In the genomic region with DNA sequence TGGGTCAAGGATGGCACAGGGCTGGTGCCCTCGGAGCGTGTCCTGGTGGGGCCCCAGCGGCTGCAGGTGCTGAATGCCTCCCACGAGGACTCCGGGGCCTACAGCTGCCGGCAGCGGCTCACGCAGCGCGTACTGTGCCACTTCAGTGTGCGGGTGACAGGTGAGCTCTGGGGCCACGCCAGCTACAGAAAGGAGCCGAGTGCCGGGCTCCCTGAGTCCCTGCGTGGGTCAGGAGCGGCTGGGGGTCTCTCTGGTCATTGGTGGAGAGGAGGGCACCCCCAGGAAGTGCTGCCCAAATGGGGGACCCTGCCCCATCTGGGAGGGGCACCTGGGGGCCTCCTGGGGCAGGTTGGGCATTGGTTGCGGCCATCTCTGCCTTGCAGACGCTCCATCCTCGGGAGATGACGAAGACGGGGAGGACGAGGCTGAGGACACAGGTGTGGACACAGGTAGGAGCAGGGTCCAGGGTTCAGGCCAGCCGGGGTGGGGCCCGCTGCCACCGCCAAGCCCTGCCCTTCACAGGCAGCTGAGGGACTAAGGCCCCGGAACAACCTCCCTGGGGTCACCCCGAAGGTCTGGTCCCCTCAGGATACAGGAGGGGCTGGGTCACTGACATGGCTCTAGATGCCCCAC, we compare ENCODE assay signal across 25 cellular contexts. TPM values are rescaled to one million over a fixed set of nuclear protein-coding genes. Genes with fewer than 3 reads are reported as not detected.
DNase-seq lines count a peak whose midpoint lies in the region; ATAC-seq, FAIRE-seq and TF ChIP-seq lines count a peak whose summit lies in the region.
"Had no signal": no experiment of that assay in that cellular context is flagged by ENCODE, and none has a peak within 500 bp of the region (broad histone marks: within the 10 kb centered on the region; RNA-seq: fewer than 3 reads in every experiment).

No MANE protein-coding gene starts in this region.

- no peaks in the 10 kb centered on the region for H3K9me3 ChIP-seq in HepG2 (ENCODE audit: low read length)
- H3K9me3 ChIP-seq in right lobe of liver, result no peaks in the 10 kb centered on the region
- H3K9me3 ChIP-seq in body of pancreas, result no peaks in the 10 kb centered on the region
- H3K9me3 ChIP-seq in mucosa of descending colon, result no peaks in the 10 kb centered on the region
- H3K9me3 ChIP-seq in aorta (ENCODE audit: control insufficient read depth, low read length), result no peaks in the 10 kb centered on the region
- H3K9me3 ChIP-seq: A549, SJCRH30 had no signal

- TF ChIP-seq CTCF in HepG2 (CRISPR knock-in tag; IDR thresholded peaks at IDR 0.05) (no peak), right lobe of liver (IDR thresholded peaks at IDR 0.05) (no peak), body of pancreas (IDR thresholded peaks at IDR 0.05) (no peak), mucosa of descending colon (IDR thresholded peaks at IDR 0.05) (no peak)

- TF ChIP-seq POLR2A in HepG2 (IDR thresholded peaks at IDR 0.05; ENCODE audit: insufficient read depth in 1 of 2, low read depth in 2 of 2, low read length in 2 of 2), result no peak
- TF ChIP-seq POLR2A in right lobe of liver (IDR thresholded peaks at IDR 0.05), result no peak
- no peak for TF ChIP-seq POLR2A in body of pancreas (IDR thresholded peaks at IDR 0.05)

- H3K4me2 ChIP-seq in HepG2 (ENCODE audit: low read depth, low read length), result no peak overlapping the region
- H3K4me2 ChIP-seq: A549 had no signal

- no peak overlapping the region for H2AFZ ChIP-seq in HepG2 (ENCODE audit: low read length)

- H3K36me3 ChIP-seq in HepG2 (replicated peaks in 1 of 2; ENCODE audit: control insufficient read depth in 1 of 2, insufficient read depth in 2 of 2, low read length in 2 of 2), result peaks cover 24 to 48% of the 10 kb centered on the region in 2 experiments; a peak in 4 of 5 replicates
- H3K36me3 ChIP-seq in right lobe of liver, result peaks cover 0 to 6% (median 0%) of the 10 kb centered on the region in 4 donors
- no peaks in the 10 kb centered on the region for H3K36me3 ChIP-seq in body of pancreas (replicated peaks in 1 of 2; ENCODE audit: insufficient read depth in 1 of 2, low read depth in 2 of 2)
- H3K36me3 ChIP-seq in mucosa of descending colon (ENCODE audit: low read depth), result no peaks in the 10 kb centered on the region
- no peaks in the 10 kb centered on the region for H3K36me3 ChIP-seq in aorta (ENCODE audit: control insufficient read depth in 1 of 2, insufficient read depth in 2 of 2, low read length in 1 of 2)
- H3K36me3 ChIP-seq: SJCRH30 had no signal

- DNase-seq in HepG2 (ENCODE audit: low spot score) (no peak), right lobe of liver (no peak), body of pancreas (no peak), mucosa of descending colon (peak in 2 of 3 donors; percentile 63 to 72), aorta (no peak), NK-92 (lab: John Stamatoyannopoulos, UW; ENCODE audit: unreplicated experiment) (no peak)
- no peak for DNase-seq in activated CD4-positive, alpha-beta memory T cell treated with anti-CD3 and anti-CD28 coated beads for 36 hours
- DNase-seq: AML-193; CD8-positive, alpha-beta T cell; DMS 273 treated with DMSO at 0.1 percent for 48 hours; DND-41; IMR-90; KG1; MM.1S; NCI-H2029; NCI-H2227 treated with DMSO at 0.1 percent for 48 hours; NCI-H526 treated with DMSO at 0.1 percent for 48 hours; SJCRH30 had no signal

- in situ Hi-C loops in HepG2 (cut with HindIII; ENCODE audit: extremely low pct_ligation_motif_present, low pct_unique_long_range_greater_than_20kb), result no loop called here

- H3K27ac ChIP-seq in HepG2 (ENCODE audit: extremely low read length, insufficient read depth, low read length) (peak overlapping the region; percentile 92), right lobe of liver (no peak overlapping the region), body of pancreas (peak overlapping the region in 3 of 4 donors; percentile 44 to 72 (median 44)), aorta (ENCODE audit: low read depth in 1 of 2, low read length in 2 of 2) (no peak overlapping the region)
- H3K27ac ChIP-seq: A549, C4-2B, SJCRH30 had no signal

- no TSS peak for BruUV-seq in HepG2 (replicated peaks; lab: Mats Ljungman, UMichigan)

- H3K27me3 ChIP-seq in HepG2 (ENCODE audit: control insufficient read depth in 1 of 2, insufficient read depth in 2 of 2, low read length in 2 of 2), result no peaks in the 10 kb centered on the region
- H3K27me3 ChIP-seq in right lobe of liver, result no peaks in the 10 kb centered on the region
- peaks cover 0 to 2% of the 10 kb centered on the region in 2 donors for H3K27me3 ChIP-seq in body of pancreas
- H3K27me3 ChIP-seq in aorta (ENCODE audit: control insufficient read depth in 1 of 2, insufficient read depth in 2 of 2, low read length in 1 of 2), result no peaks in the 10 kb centered on the region

- H3K4me1 ChIP-seq in HepG2 (ENCODE audit: insufficient read depth, low read length), result peaks cover 74% of the 10 kb centered on the region
- H3K4me1 ChIP-seq in right lobe of liver, result peaks cover 0 to 33% (median 15%) of the 10 kb centered on the region in 4 donors
- H3K4me1 ChIP-seq in body of pancreas, result peaks cover 67% of the 10 kb centered on the region
- H3K4me1 ChIP-seq in mucosa of descending colon (ENCODE audit: low read depth), result peaks cover 18% of the 10 kb centered on the region
- no peaks in the 10 kb centered on the region for H3K4me1 ChIP-seq in aorta (ENCODE audit: control insufficient read depth in 1 of 2, insufficient read depth in 2 of 2, low read length in 2 of 2)
- H3K4me1 ChIP-seq: SJCRH30 had no signal

- H3K27me3 Mint-ChIP-seq in activated CD4-positive, alpha-beta memory T cell treated with anti-CD3 and anti-CD28 coated beads for 36 hours, result peaks cover 13% of the 10 kb centered on the region

- TF ChIP-seq RAD21 in HepG2 (CRISPR knock-in tag; IDR thresholded peaks at IDR 0.05), result no peak

- ATAC-seq in HepG2, result no peak
- ATAC-seq in right lobe of liver, result no peak
- ATAC-seq in body of pancreas, result no peak
- ATAC-seq in mucosa of descending colon, result peak; percentile 65
- no peak for ATAC-seq in aorta (ENCODE audit: low FRiP score)
- ATAC-seq: A549; CD8-positive, alpha-beta T cell; HCT116; Right ventricle myocardium inferior; SK-N-SH treated with all-trans-retinoic acid at 6 μM for 48 hours had no signal

- WGBS in HepG2 (ENCODE audit: low lambda C conversion rate), result 96% methylated on average over 8 of the region's 27 CpGs
- no CpG with 5 or more reads among the region's 27 CpGs for WGBS in right lobe of liver (ENCODE audit: insufficient coverage, low coverage, low lambda C conversion rate, missing lambda C conversion rate)
- WGBS in body of pancreas, 2 donors, result 62% methylated on average over 26 of the region's 27 CpGs; no CpG with 5 or more reads in 1 of the 2 donors
- 95 to 97% methylated on average over 24 to 27 of the region's 27 CpGs for WGBS in aorta, 2 donors

- no peaks in the 10 kb centered on the region for H3K4me1 Mint-ChIP-seq in activated CD4-positive, alpha-beta memory T cell treated with anti-CD3 and anti-CD28 coated beads for 36 hours (ENCODE audit: low read depth)

- peaks cover 53% of the 10 kb centered on the region for H3K79me2 ChIP-seq in HepG2 (ENCODE audit: insufficient read depth, low read length)

- H4K20me1 ChIP-seq in HepG2 (ENCODE audit: insufficient read depth, low read length), result peaks cover 27% of the 10 kb centered on the region

- H3K27ac Mint-ChIP-seq in activated CD4-positive, alpha-beta memory T cell treated with anti-CD3 and anti-CD28 coated beads for 36 hours, result no peak overlapping the region
- H3K27ac Mint-ChIP-seq: CD8-positive, alpha-beta T cell had no signal

- no peaks in the 10 kb centered on the region for H3K9me3 Mint-ChIP-seq in activated CD4-positive, alpha-beta memory T cell treated with anti-CD3 and anti-CD28 coated beads for 36 hours
- H3K9me3 Mint-ChIP-seq: CD8-positive, alpha-beta T cell had no signal

- H3K4me3 ChIP-seq in HepG2 (replicated peaks in 1 of 3; ENCODE audit: insufficient read depth in 1 of 3, low read depth in 2 of 3, low read length in 3 of 3) (0 out of 6 replicates have a peak overlapping the region, but pooled peaks of 1 of the 3 experiments have one; percentile 16), right lobe of liver (no peak overlapping the region), body of pancreas (no peak overlapping the region), mucosa of descending colon (no peak overlapping the region), aorta (ENCODE audit: low read length in 2 of 2) (no peak overlapping the region)
- H3K4me3 ChIP-seq: A549, SJCRH30 had no signal

- CTCF ChIA-PET in HepG2 (lab: Yijun Ruan, JAX; ENCODE audit: low intra/inter-chr PET ratio, low total read pairs), result no interaction called here
- CTCF ChIA-PET in activated CD4-positive, alpha-beta memory T cell treated with anti-CD3 and anti-CD28 coated beads for 36 hours (lab: Charles Lee), result interaction anchor here (0.8 kb wide), 1 partner anchor 11 kb away, joined by 3 read pairs; no protein-coding TSS in a partner anchor

- H3K4me3 Mint-ChIP-seq in activated CD4-positive, alpha-beta memory T cell treated with anti-CD3 and anti-CD28 coated beads for 36 hours, result no peak overlapping the region
- H3K4me3 Mint-ChIP-seq: CD8-positive, alpha-beta T cell had no signal

- TF ChIP-seq EP300 in HepG2 (IDR thresholded peaks at IDR 0.05; ENCODE audit: low read depth in 2 of 2, low read length in 2 of 2), result no peak
- no peak for TF ChIP-seq EP300 in HepG2 (CRISPR knock-in tag; IDR thresholded peaks at IDR 0.05; ENCODE audit: borderline replicate concordance)

- no peak for FAIRE-seq in HepG2 (lab: Jason Lieb, UNC)
- FAIRE-seq: A549, GM12892, GM19239 had no signal

- no peak overlapping the region for H3K9ac ChIP-seq in HepG2 (ENCODE audit: insufficient read depth, low read depth, low read length)

- no peaks in the 10 kb centered on the region for H3K36me3 Mint-ChIP-seq in activated CD4-positive, alpha-beta memory T cell treated with anti-CD3 and anti-CD28 coated beads for 36 hours
- H3K36me3 Mint-ChIP-seq: CD8-positive, alpha-beta T cell had no signal

- intact Hi-C loops in HepG2 (cut with micrococcal nuclease; ENCODE audit: unreplicated experiment), result loop anchor here (5.0 kb wide), 1 partner anchor 52 kb away; no protein-coding TSS in a partner anchor
- intact Hi-C loops in right lobe of liver (cut with DNase I), result no loop called here
- intact Hi-C loops in body of pancreas (cut with DNase I), result no loop called here
- intact Hi-C loops in mucosa of descending colon (cut with DNase I, micrococcal nuclease), result no loop called here
- intact Hi-C loops in activated CD4-positive, alpha-beta memory T cell treated with anti-CD3 and anti-CD28 coated beads for 36 hours (cut with micrococcal nuclease), result no loop called here
- intact Hi-C loops in aorta (cut with DNase I), result no loop called here

- POLR2A ChIA-PET in HepG2 (lab: Yijun Ruan, JAX), result interaction anchor here (0.9 to 28.6 kb wide), 5 partner anchors 8 to 64 kb away, joined by 3 to 1258 read pairs (median 8); no protein-coding TSS in a partner anchor
- POLR2A ChIA-PET in activated CD4-positive, alpha-beta memory T cell treated with anti-CD3 and anti-CD28 coated beads for 36 hours (lab: Charles Lee), result no interaction called here

RNA-seq across cellular contexts. Expression of a gene that starts 6.4 kb away (rescaled TPM):
- total RNA-seq in HepG2 (2016; rRNA removed; fragmentation: Illumina TruSeq; extraction: Trizol), result 40.2 and 103 TPM in 2 replicates
- total RNA-seq in HepG2 (2016; cell fraction: cytosol; rRNA removed; fragmentation: Illumina TruSeq; extraction: Trizol; ENCODE audit: low read depth), result 18.3 and 22.4 TPM in 2 replicates
- 38.7 and 106 TPM in 2 replicates for total RNA-seq in HepG2 (2016; cell fraction: insoluble cytoplasmic fraction; rRNA removed; fragmentation: Illumina TruSeq; extraction: Trizol)
- total RNA-seq in HepG2 (2016; cell fraction: membrane; rRNA removed; fragmentation: Illumina TruSeq; extraction: Trizol), result 39.4 and 45.4 TPM in 2 replicates
- 114 and 144 TPM in 2 replicates for total RNA-seq in HepG2 (2016; cell fraction: nucleus; rRNA removed; fragmentation: Illumina TruSeq; extraction: Trizol)
- 109 and 159 TPM in 2 replicates for polyA plus RNA-seq in HepG2 (2011; rRNA removed)
- 87.8 and 132 TPM in 2 replicates for polyA plus RNA-seq in HepG2 (2011; cell fraction: cytosol; rRNA removed)
- polyA plus RNA-seq in HepG2 (2011; cell fraction: nucleus; rRNA removed), result 914 and 1,354 TPM in 2 replicates
- polyA plus RNA-seq in HepG2 (2012), result 127 and 140 TPM in 2 replicates
- 6.7 and 7.6 TPM in 2 replicates for polyA plus RNA-seq in HepG2 (2016; cell fraction: cytosol; fragmentation: Illumina TruSeq; extraction: Trizol; ENCODE audit: low read depth)
- polyA plus RNA-seq in HepG2 (2016; cell fraction: insoluble cytoplasmic fraction; fragmentation: Illumina TruSeq; extraction: Trizol; ENCODE audit: low read depth), result 36.5 and 42.1 TPM in 2 replicates
- 24.3 and 24.6 TPM in 2 replicates for polyA plus RNA-seq in HepG2 (2016; cell fraction: membrane; fragmentation: Illumina TruSeq; extraction: Trizol; ENCODE audit: low read depth)
- 393 and 407 TPM in 2 replicates for polyA plus RNA-seq in HepG2 (2016; cell fraction: nucleus; fragmentation: Illumina TruSeq; extraction: Trizol; ENCODE audit: insufficient read depth, low read depth)
- 7.3 and 222 TPM in 2 replicates for polyA minus RNA-seq in HepG2 (2011; rRNA and poly(A)+ RNA removed; ENCODE audit: low replicate concordance)
- 97.8 and 100 TPM in 2 replicates for polyA minus RNA-seq in HepG2 (2011; cell fraction: cytosol; rRNA and poly(A)+ RNA removed)
- polyA minus RNA-seq in HepG2 (2011; cell fraction: nucleus; rRNA and poly(A)+ RNA removed), result 130 and 153 TPM in 2 replicates
- total RNA-seq in right lobe of liver, result 10 to 100 TPM; 14.3 to 30.0 (median 25.7) TPM
- total RNA-seq in body of pancreas, result 100 to 1,000 TPM; 114 to 196 TPM
- total RNA-seq in mucosa of descending colon, result 10 to 100 TPM; 25.5 to 79.1 (median 31.2) TPM
- total RNA-seq in activated CD4-positive, alpha-beta memory T cell treated with anti-CD3 and anti-CD28 coated beads for 36 hours, result under 1 TPM; 0.21 to 0.27 TPM
- 1 to 10 TPM; 1.2 to 4.0 TPM for total RNA-seq in aorta
- polyA plus RNA-seq in aorta, result 1 to 10 TPM; 1.0 to 2.4 TPM
- total RNA-seq: CD8-positive, alpha-beta T cell had no signal

RNA-seq across cellular contexts. Expression of a gene that starts 56.5 kb away (rescaled TPM):
- total RNA-seq in HepG2 (2016; rRNA removed; fragmentation: Illumina TruSeq; extraction: Trizol), result 29.4 and 41.6 TPM in 2 replicates
- 5.3 and 7.1 TPM in 2 replicates for total RNA-seq in HepG2 (2016; cell fraction: cytosol; rRNA removed; fragmentation: Illumina TruSeq; extraction: Trizol; ENCODE audit: low read depth)
- total RNA-seq in HepG2 (2016; cell fraction: insoluble cytoplasmic fraction; rRNA removed; fragmentation: Illumina TruSeq; extraction: Trizol), result 25.4 and 43.2 TPM in 2 replicates
- total RNA-seq in HepG2 (2016; cell fraction: membrane; rRNA removed; fragmentation: Illumina TruSeq; extraction: Trizol), result 10.6 and 10.8 TPM in 2 replicates
- total RNA-seq in HepG2 (2016; cell fraction: nucleus; rRNA removed; fragmentation: Illumina TruSeq; extraction: Trizol), result 39.8 and 46.4 TPM in 2 replicates
- polyA plus RNA-seq in HepG2 (2011; rRNA removed), result 9.7 and 14.7 TPM in 2 replicates
- polyA plus RNA-seq in HepG2 (2011; cell fraction: cytosol; rRNA removed), result 6.3 and 8.5 TPM in 2 replicates
- 56.2 and 61.1 TPM in 2 replicates for polyA plus RNA-seq in HepG2 (2011; cell fraction: nucleus; rRNA removed)
- 12.6 and 16.7 TPM in 2 replicates for polyA plus RNA-seq in HepG2 (2012)
- polyA plus RNA-seq in HepG2 (2016; cell fraction: cytosol; fragmentation: Illumina TruSeq; extraction: Trizol; ENCODE audit: low read depth), result 1.6 and 2.1 TPM in 2 replicates
- 14.8 and 19.6 TPM in 2 replicates for polyA plus RNA-seq in HepG2 (2016; cell fraction: insoluble cytoplasmic fraction; fragmentation: Illumina TruSeq; extraction: Trizol; ENCODE audit: low read depth)
- 3.7 and 4.3 TPM in 2 replicates for polyA plus RNA-seq in HepG2 (2016; cell fraction: membrane; fragmentation: Illumina TruSeq; extraction: Trizol; ENCODE audit: low read depth)
- polyA plus RNA-seq in HepG2 (2016; cell fraction: nucleus; fragmentation: Illumina TruSeq; extraction: Trizol; ENCODE audit: insufficient read depth, low read depth), result 74.4 and 84.9 TPM in 2 replicates
- 41.3 and 51.6 TPM in 2 replicates for polyA minus RNA-seq in HepG2 (2011; rRNA and poly(A)+ RNA removed; ENCODE audit: low replicate concordance)
- 26.3 and 30.1 TPM in 2 replicates for polyA minus RNA-seq in HepG2 (2011; cell fraction: cytosol; rRNA and poly(A)+ RNA removed)
- polyA minus RNA-seq in HepG2 (2011; cell fraction: nucleus; rRNA and poly(A)+ RNA removed), result 21.1 and 31.3 TPM in 2 replicates
- 10 to 100 TPM; 18.1 to 31.0 (median 25.6) TPM for total RNA-seq in right lobe of liver
- 10 to 100 TPM; 23.3 to 52.4 TPM for total RNA-seq in body of pancreas
- total RNA-seq in mucosa of descending colon, result 100 to 1,000 TPM in 2 of 3 donors, 10 to 100 TPM in 1; 85.5 to 160 (median 133) TPM
- 10 to 100 TPM; 41.1 to 42.6 TPM for total RNA-seq in activated CD4-positive, alpha-beta memory T cell treated with anti-CD3 and anti-CD28 coated beads for 36 hours
- total RNA-seq in aorta, result 10 to 100 TPM; 25.3 to 25.6 TPM
- polyA plus RNA-seq in aorta, result 10 to 100 TPM in 1 of 2 donors, 1 to 10 TPM in 1; 6.8 to 12.4 TPM

Comparison
In these comparisons a context has a peak if more than half of its experiments do, and no peak if none do; other contexts are left out.
1. H3K27ac ChIP-seq: peak in HepG2 (single experiment) and body of pancreas (3 of 4); none in right lobe of liver (0 of 3) and aorta (0 of 2).
2. DNase-seq: peak in mucosa of descending colon (2 of 3); none in HepG2 (single experiment), right lobe of liver (0 of 3), body of pancreas (0 of 4), activated CD4-positive, alpha-beta memory T cell treated with anti-CD3 and anti-CD28 coated beads for 36 hours (single experiment), aorta (0 of 2) and NK-92 (single experiment).